In the genomic region with DNA sequence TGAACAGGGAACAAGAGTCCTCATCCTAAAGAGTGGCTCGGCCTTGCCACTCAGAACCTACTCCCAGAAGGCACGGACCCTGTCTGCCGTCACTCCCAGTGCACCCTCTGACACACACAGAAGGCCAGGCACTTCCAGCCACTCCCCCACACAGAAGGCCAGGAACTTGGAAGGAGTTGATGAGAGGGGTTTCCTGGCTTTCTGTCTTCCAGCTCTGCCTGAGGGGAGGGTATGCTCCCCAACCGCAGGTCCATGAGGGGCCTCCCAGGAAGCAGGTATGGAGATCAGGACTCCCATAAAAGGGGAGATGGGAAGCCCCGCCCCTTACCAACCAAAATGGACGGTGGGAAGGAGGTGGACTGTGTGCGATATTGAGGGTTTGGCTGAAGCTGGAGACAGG, we compare ENCODE assay signal across 30 cellular contexts.
"Had no signal": no experiment of that assay in that cellular context is flagged by ENCODE, and none has a peak within 500 bp of the region (broad histone marks: within the 10 kb centered on the region; RNA-seq: fewer than 3 reads in every experiment).

No MANE protein-coding gene starts in this region.

- H3K27me3 ChIP-seq: colonic mucosa, foreskin keratinocyte, ovary, transverse colon had no signal

- H3K9me3 Mint-ChIP-seq: dendritic cell treated with granulocyte-macrophage colony-stimulating factor and Interleukin-4, amounts not matched to agents 40 ng/mL and 50 ng/mL, for 4 days; immature natural killer cell; naive thymus-derived CD4-positive, alpha-beta T cell; nephron; stimulated activated naive CD8-positive, alpha-beta T cell treated with anti-CD3 and anti-CD28 coated beads, Interleukin-15, amount 100 ng/mL, for 72 hours had no signal

- H3K36me3 ChIP-seq: colonic mucosa, esophagus muscularis mucosa, gastroesophageal sphincter, heart right ventricle, lower lobe of right lung, ovary, suprapubic skin, transverse colon had no signal

- DNase-seq: colonic mucosa; effector memory CD4-positive, alpha-beta T cell; foreskin keratinocyte; heart right ventricle; hypothalamus; immature natural killer cell; islet precursor cell; kidney glomerular epithelial cell; left colon; left ventricle myocardium superior; lower lobe of right lung; mucosa of descending colon; naive thymus-derived CD4-positive, alpha-beta T cell; occipital lobe; retina; stimulated activated CD4-positive, alpha-beta T cell treated with anti-CD3 and anti-CD28 coated beads, Interleukin-12 subunit alpha, Interleukin-12 subunit beta, amount 100 ng/mL, for 4 hours; stimulated activated CD4-positive, alpha-beta T cell treated with anti-CD3 and anti-CD28 coated beads, Interleukin-1b, Interleukin-23, amount 100 ng/mL, for 48 hours; stimulated activated CD4-positive, alpha-beta T cell treated with anti-CD3 and anti-CD28 coated beads, Interleukin-4, amount 100 ng/mL, for 1 hour; stimulated activated CD8-positive, alpha-beta memory T cell treated with anti-CD3 and anti-CD28 coated beads, Interleukin-4, amount 100 ng/mL, for 48 hours; stimulated activated naive CD4-positive, alpha-beta T cell; stimulated activated naive CD8-positive, alpha-beta T cell treated with anti-CD3 and anti-CD28 coated beads, Interleukin-15, amount 100 ng/mL, for 72 hours; transverse colon had no signal

- ATAC-seq: foreskin keratinocyte; gastroesophageal sphincter; heart right ventricle; left colon; left ventricle myocardium superior; lower lobe of right lung; mucosa of descending colon; naive thymus-derived CD4-positive, alpha-beta T cell; sciatic nerve; stimulated activated naive CD8-positive, alpha-beta T cell treated with anti-CD3 and anti-CD28 coated beads, Interleukin-15, amount 100 ng/mL, for 72 hours had no signal

- H3K4me3 Mint-ChIP-seq: dendritic cell treated with granulocyte-macrophage colony-stimulating factor and Interleukin-4, amounts not matched to agents 40 ng/mL and 50 ng/mL, for 4 days; immature natural killer cell; naive thymus-derived CD4-positive, alpha-beta T cell; nephron; stimulated activated naive CD8-positive, alpha-beta T cell treated with anti-CD3 and anti-CD28 coated beads, Interleukin-15, amount 100 ng/mL, for 72 hours had no signal

- H3K9me3 ChIP-seq: colonic mucosa, esophagus muscularis mucosa, gastroesophageal sphincter, heart right ventricle, lower lobe of right lung, mucosa of descending colon, ovary, suprapubic skin, transverse colon had no signal

- H3K4me1 ChIP-seq: colonic mucosa, foreskin keratinocyte, heart right ventricle, lower lobe of right lung, suprapubic skin, transverse colon had no signal

- H3K4me1 Mint-ChIP-seq: immature natural killer cell had no signal

- H3K27ac Mint-ChIP-seq: dendritic cell treated with granulocyte-macrophage colony-stimulating factor and Interleukin-4, amounts not matched to agents 40 ng/mL and 50 ng/mL, for 4 days; immature natural killer cell; naive thymus-derived CD4-positive, alpha-beta T cell; stimulated activated naive CD8-positive, alpha-beta T cell treated with anti-CD3 and anti-CD28 coated beads, Interleukin-15, amount 100 ng/mL, for 72 hours had no signal

- H3K36me3 Mint-ChIP-seq: immature natural killer cell; naive thymus-derived CD4-positive, alpha-beta T cell had no signal

- H3K27ac ChIP-seq: colonic mucosa, esophagus muscularis mucosa, foreskin keratinocyte, gastroesophageal sphincter, heart right ventricle, lower lobe of right lung, ovary, suprapubic skin, transverse colon had no signal

- H3K4me3 ChIP-seq: colonic mucosa, gastroesophageal sphincter, lower lobe of right lung, mucosa of descending colon, ovary, smooth muscle cell, suprapubic skin, transverse colon had no signal
